19 cellular contexts compared by ENCODE assay signal in genomic region chr14:92109490-92109889, GRCh38.
"Had no signal": no experiment of that assay in that cellular context is flagged by ENCODE, and none has a peak within 500 bp of the region (broad histone marks: within the 10 kb centered on the region; RNA-seq: fewer than 3 reads in every experiment).

No MANE protein-coding gene starts in this region.

- H3K36me3 Mint-ChIP-seq: brain; naive B cell; neural progenitor cell; stimulated activated naive B cell treated with anti-CD40 and anti-IgM and Interleukin-4, amounts not matched to agents 10 μg/mL and 1 μg/mL and 100 μg/mL, for 72 hours had no signal

- ATAC-seq: left lobe of liver; lower lobe of right lung; stimulated activated naive B cell treated with anti-CD40 and anti-IgM and Interleukin-4, amounts not matched to agents 10 μg/mL and 1 μg/mL and 100 μg/mL, for 72 hours had no signal

- H3K9me3 Mint-ChIP-seq: naive B cell; neural progenitor cell; stimulated activated naive B cell treated with anti-CD40 and anti-IgM and Interleukin-4, amounts not matched to agents 10 μg/mL and 1 μg/mL and 100 μg/mL, for 72 hours had no signal

- H3K27me3 ChIP-seq: neural progenitor cell, transverse colon had no signal

- H3K9me3 ChIP-seq: lower lobe of right lung, transverse colon had no signal

- H3K4me3 ChIP-seq: lower lobe of right lung, transverse colon had no signal

- H3K4me3 Mint-ChIP-seq: neural progenitor cell had no signal

- H3K27me3 Mint-ChIP-seq: naive B cell; stimulated activated naive B cell treated with anti-CD40 and anti-IgM and Interleukin-4, amounts not matched to agents 10 μg/mL and 1 μg/mL and 100 μg/mL, for 72 hours had no signal

- H3K27ac Mint-ChIP-seq: neural progenitor cell had no signal

- H3K36me3 ChIP-seq: lower lobe of right lung, neural progenitor cell, transverse colon had no signal

- DNase-seq: activated CD4-positive, alpha-beta T cell treated with anti-CD3 and anti-CD28 coated beads for 1 hour; activated naive CD4-positive, alpha-beta T cell treated with Interleukin-2 at 50 U/mL for 16 hours; activated T-cell treated with anti-CD3 and anti-CD28 coated beads, Interleukin-2, amount 50 U/mL, for 48 hours; anterior cingulate cortex; dermis blood vessel endothelial cell; effector CD8-positive, alpha-beta T cell; erythroblast; foreskin fibroblast; lower lobe of right lung; naive B cell; posterior cingulate gyrus; stimulated activated CD4-positive, alpha-beta T cell treated with anti-CD3 and anti-CD28 coated beads, Interleukin-2, amount 100 ng/mL, for 48 hours; stimulated activated CD8-positive, alpha-beta memory T cell treated with anti-CD3 and anti-CD28 coated beads, Interleukin-4, amount 100 ng/mL, for 48 hours; stimulated activated naive B cell treated with anti-CD40 and anti-IgM and Interleukin-4, amounts not matched to agents 10 μg/mL and 1 μg/mL and 100 μg/mL, for 72 hours; transverse colon; WERI-Rb-1 had no signal

- H3K27ac ChIP-seq: lower lobe of right lung, neural progenitor cell, transverse colon had no signal
